ENCODE assay signal across 8 cellular contexts in the genomic region with DNA sequence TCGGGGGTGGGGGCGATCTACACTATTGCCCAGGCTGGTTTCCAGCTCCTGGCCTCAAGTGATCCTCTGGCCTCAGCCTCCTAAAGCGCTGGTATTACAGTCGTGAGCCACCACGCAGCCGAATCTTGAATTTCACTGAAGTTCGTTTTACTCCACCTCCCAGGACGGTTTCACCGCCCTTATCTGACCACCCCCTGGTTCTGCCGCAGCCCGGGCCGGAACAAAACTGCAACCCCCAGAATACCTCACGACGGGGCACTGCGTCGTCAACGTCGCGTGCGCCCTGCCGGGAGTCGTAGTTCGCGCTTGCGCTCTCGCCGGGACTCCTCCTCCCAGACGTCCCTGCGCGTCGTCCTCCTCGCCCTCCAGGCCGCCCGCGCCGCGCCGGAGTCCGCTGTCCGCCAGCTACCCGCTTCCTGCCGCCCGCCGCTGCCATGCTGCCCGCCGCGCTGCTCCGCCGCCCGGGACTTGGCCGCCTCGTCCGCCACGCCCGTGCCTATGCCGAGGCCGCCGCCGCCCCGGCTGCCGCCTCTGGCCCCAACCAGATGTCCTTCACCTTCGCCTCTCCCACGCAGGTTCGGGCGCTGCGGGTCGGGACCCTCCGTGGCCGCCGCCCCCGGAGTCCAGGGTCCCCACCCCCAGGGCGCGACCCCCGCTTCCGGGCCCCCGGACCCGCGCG. TPM values are rescaled to one million over a fixed set of nuclear protein-coding genes. Genes with fewer than 3 reads are reported as not detected.
DNase-seq lines count a peak whose midpoint lies in the region; ATAC-seq and TF ChIP-seq lines count a peak whose summit lies in the region.

A gene (plus strand): TSS at position 335 of the 679 bp plus-strand sequence. CDS start 100 bp downstream, at position 435.

- intact Hi-C loops in left lung (cut with DNase I): no loop called here

- H3K27me3 ChIP-seq in left lung: peaks cover 0 to 38% of the 10 kb centered on the region in 2 donors

- H3K9me3 ChIP-seq in left lung: no peaks in the 10 kb centered on the region

- DNase-seq in AG09309 (ENCODE audit: low read depth) (peak; percentile 73), NCI-H774 (lab: John Stamatoyannopoulos, UW) (peak; percentile 92), dermis blood vessel endothelial cell (peak; percentile 96), left lung (peak; percentile 96 to 98)
- DNase-seq in activated CD4-positive, alpha-beta T cell treated with anti-CD3 and anti-CD28 coated beads, Interleukin-2, amount 50 U/mL, for 4 hours: peak; percentile 84 to 88
- peak; percentile 88 for DNase-seq in stimulated activated CD4-positive, alpha-beta T cell treated with anti-CD3 and anti-CD28 coated beads, Interleukin-2, amount 100 ng/mL, for 4 hours (ENCODE audit: low read depth)

- TF ChIP-seq POLR2A in GM19193 (IDR thresholded peaks at IDR 0.05; ENCODE audit: extremely low read depth, insufficient read depth, insufficient read length): peak; percentile 67

- H3K4me1 ChIP-seq in left lung: peaks cover 42 to 89% of the 10 kb centered on the region in 2 donors

- H3K4me3 ChIP-seq in AG09309 (ENCODE audit: control insufficient read depth, low read depth, low read length) (peak within 1 kb of the TSS; percentile 68), left lung (peak within 1 kb of the TSS; percentile 73 to 88)

- TF ChIP-seq CTCF in AG09309 (IDR thresholded peaks at IDR 0.05; ENCODE audit: control insufficient read depth, insufficient read depth, low read depth, low read length, missing control alignments): no peak
- TF ChIP-seq CTCF in left lung (IDR thresholded peaks at IDR 0.05): no peak

- H3K27ac ChIP-seq in left lung: peak within 1 kb of the TSS; percentile 80 to 83

- H3K36me3 ChIP-seq in left lung: no peaks in the 10 kb centered on the region

- ATAC-seq in HG03571 (IDR thresholded peaks at IDR 0.05; ENCODE audit: unreplicated experiment) (peak; percentile 49), left lung (peak; percentile 69)

RNA-seq across cellular contexts. Expression of the gene that starts here (rescaled TPM):
- 19.9 and 31.1 TPM in 2 replicates for total RNA-seq in dermis blood vessel endothelial cell
- 100 to 1,000 TPM; 139 to 161 TPM for total RNA-seq in left lung

Comparison
In these comparisons a context has a peak if more than half of its experiments do, and no peak if none do; other contexts are left out.
1. Peak in every context shown above with its lines: DNase-seq, ATAC-seq, H3K4me3 ChIP-seq and H3K27ac ChIP-seq.